In the genomic region with DNA sequence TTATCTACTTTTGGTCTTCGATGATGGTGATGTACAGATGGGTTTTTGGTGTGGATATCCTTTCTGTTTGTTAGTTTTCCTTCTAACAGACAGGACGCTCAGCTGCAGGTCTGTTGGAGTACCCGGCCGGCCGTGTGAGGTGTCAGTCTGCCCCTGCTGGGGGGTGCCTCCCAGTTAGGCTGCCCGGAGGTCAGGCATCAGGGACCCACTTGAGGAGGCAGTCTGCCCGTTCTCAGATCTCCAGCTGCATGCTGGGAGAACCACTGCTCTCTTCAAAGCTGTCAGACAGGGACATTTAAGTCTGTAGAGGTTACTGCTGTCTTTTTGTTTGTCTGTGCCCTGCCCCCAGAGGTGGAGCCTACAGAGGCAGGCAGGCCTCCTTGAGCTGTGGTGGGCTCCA, we compare ENCODE assay signal across 8 cellular contexts. TPM values are rescaled to one million over a fixed set of nuclear protein-coding genes. Genes with fewer than 3 reads are reported as not detected.
DNase-seq lines count a peak whose midpoint lies in the region; ATAC-seq and TF ChIP-seq lines count a peak whose summit lies in the region.
"Not testable (repeated sequence)": the region's sequence is repeated elsewhere in the genome, so short reads cannot be mapped to it uniquely, and the experiment has no call there.

No MANE protein-coding gene starts in this region.

- not testable (repeated sequence) for TF ChIP-seq CTCF in CD4-positive, alpha-beta T cell (IDR thresholded peaks at IDR 0.05); Calu3 (IDR thresholded peaks at IDR 0.05; ENCODE audit: unreplicated experiment); RWPE2 (IDR thresholded peaks at IDR 0.05; ENCODE audit: poor library complexity, severe bottlenecking); WTC11 (IDR thresholded peaks at IDR 0.05); endodermal cell (conservative IDR thresholded peaks at IDR 0.05); osteocyte (IDR thresholded peaks at IDR 0.05)

- H3K4me3 Mint-ChIP-seq in CD4-positive, alpha-beta T cell, result peak overlapping the region; percentile 66
- H3K4me3 Mint-ChIP-seq in Calu3 (ENCODE audit: low read depth, unreplicated experiment), result peak overlapping the region; percentile 8
- peak overlapping the region; percentile 35 for H3K4me3 Mint-ChIP-seq in WTC11
- peak overlapping the region; percentile 8 for H3K4me3 Mint-ChIP-seq in activated T-cell treated with anti-CD3 and anti-CD28 coated beads, Interleukin-2, amount 50 U/mL, for 4 hours
- H3K4me3 Mint-ChIP-seq in activated naive CD8-positive, alpha-beta T cell, result peak overlapping the region; percentile 30
- peak overlapping the region; percentile 18 for H3K4me3 Mint-ChIP-seq in endodermal cell
- not testable (repeated sequence) for H3K4me3 Mint-ChIP-seq in osteocyte (ENCODE audit: unreplicated experiment)

- CTCF ChIA-PET in CD4-positive, alpha-beta T cell (lab: Charles Lee); Calu3 (lab: Charles Lee): not testable (repeated sequence)
- CTCF ChIA-PET in WTC11 (lab: Charles Lee), result interaction anchor here (0.6 to 1.6 kb wide), 6 partner anchors 8 to 170 kb away, joined by 3 to 5 read pairs (median 3); no protein-coding TSS in a partner anchor

- peaks cover 31% of the 10 kb centered on the region for H3K4me1 Mint-ChIP-seq in CD4-positive, alpha-beta T cell (ENCODE audit: low read depth)
- peaks cover 13% of the 10 kb centered on the region for H3K4me1 Mint-ChIP-seq in Calu3 (ENCODE audit: low read depth, unreplicated experiment)
- H3K4me1 Mint-ChIP-seq in WTC11, result peaks cover 25% of the 10 kb centered on the region
- H3K4me1 Mint-ChIP-seq in activated T-cell treated with anti-CD3 and anti-CD28 coated beads, Interleukin-2, amount 50 U/mL, for 4 hours (ENCODE audit: low read depth), result peaks cover 22% of the 10 kb centered on the region
- H3K4me1 Mint-ChIP-seq in activated naive CD8-positive, alpha-beta T cell (ENCODE audit: low read depth), result peaks cover 22% of the 10 kb centered on the region
- not testable (repeated sequence) for H3K4me1 Mint-ChIP-seq in endodermal cell
- peaks cover 39% of the 10 kb centered on the region for H3K4me1 Mint-ChIP-seq in osteocyte (ENCODE audit: unreplicated experiment)

- ATAC-seq in CD4-positive, alpha-beta T cell (ENCODE audit: poor library complexity); RWPE2 (ENCODE audit: low read depth); WTC11; activated T-cell treated with anti-CD3 and anti-CD28 coated beads, Interleukin-2, amount 50 U/mL, for 4 hours: not testable (repeated sequence)

- not testable (repeated sequence) for H3K9me3 ChIP-seq in CD4-positive, alpha-beta T cell (ENCODE audit: control insufficient read depth, low read length); RWPE2 (ENCODE audit: severe bottlenecking); endodermal cell (ENCODE audit: control insufficient read depth, low read length)

- H3K4me3 ChIP-seq in RWPE2 (ENCODE audit: severe bottlenecking); endodermal cell (ENCODE audit: low read length): not testable (repeated sequence)

- not testable (repeated sequence) for H3K9me3 Mint-ChIP-seq in CD4-positive, alpha-beta T cell; Calu3 (ENCODE audit: low read depth, unreplicated experiment); activated T-cell treated with anti-CD3 and anti-CD28 coated beads, Interleukin-2, amount 50 U/mL, for 4 hours; osteocyte (ENCODE audit: unreplicated experiment)
- H3K9me3 Mint-ChIP-seq in WTC11 (peaks cover 41% of the 10 kb centered on the region), endodermal cell (peaks cover 17% of the 10 kb centered on the region)
- peaks cover 14% of the 10 kb centered on the region for H3K9me3 Mint-ChIP-seq in activated naive CD8-positive, alpha-beta T cell (ENCODE audit: low read depth)

- not testable (repeated sequence) for H3K27me3 ChIP-seq in CD4-positive, alpha-beta T cell (ENCODE audit: control insufficient read depth, insufficient read depth, low read length); RWPE2 (ENCODE audit: insufficient read depth, poor library complexity, severe bottlenecking); endodermal cell (ENCODE audit: control insufficient read depth, insufficient read depth, low read length, poor library complexity, severe bottlenecking)

- H3K27ac Mint-ChIP-seq in CD4-positive, alpha-beta T cell, result peak overlapping the region; percentile 62
- not testable (repeated sequence) for H3K27ac Mint-ChIP-seq in Calu3 (ENCODE audit: unreplicated experiment); endodermal cell; osteocyte (ENCODE audit: unreplicated experiment)
- peak overlapping the region; percentile 50; the same call in 1 of the 2 replicates for H3K27ac Mint-ChIP-seq in WTC11
- peak overlapping the region; percentile 6 for H3K27ac Mint-ChIP-seq in activated naive CD8-positive, alpha-beta T cell

- not testable (repeated sequence) for BruUV-seq in Calu3 (replicated peaks; lab: Mats Ljungman, UMichigan)

- H3K27ac ChIP-seq in CD4-positive, alpha-beta T cell (ENCODE audit: low read depth, low read length); RWPE2 (ENCODE audit: poor library complexity, severe bottlenecking); endodermal cell (ENCODE audit: low read depth, low read length): not testable (repeated sequence)

- DNase-seq in CD4-positive, alpha-beta T cell; Calu3; WTC11 (ENCODE audit: low spot score); activated T-cell treated with anti-CD3 and anti-CD28 coated beads, Interleukin-2, amount 50 U/mL, for 4 hours; endodermal cell: not testable (repeated sequence)
- DNase-seq in RWPE2 (ENCODE audit: low spot score) (peak; percentile 34), osteocyte (ENCODE audit: extremely low spot score, unreplicated experiment) (peak; percentile 42)

- H3K9ac ChIP-seq in endodermal cell (ENCODE audit: extremely low read depth, low read length, poor library complexity, severe bottlenecking), result not testable (repeated sequence)

- H3K4me1 ChIP-seq in RWPE2 (ENCODE audit: insufficient read depth, poor library complexity, severe bottlenecking); endodermal cell (ENCODE audit: control insufficient read depth, insufficient read depth, low read length): not testable (repeated sequence)

- H3K36me3 ChIP-seq in RWPE2 (ENCODE audit: low read depth); endodermal cell (ENCODE audit: control insufficient read depth, insufficient read depth, low read length): not testable (repeated sequence)

- 72% methylated on average over 6 of the region's 7 CpGs; no CpG with 5 or more reads in 1 of the 2 experiments for WGBS in endodermal cell (ENCODE audit: insufficient coverage in 1 of 2, insufficient read length in 1 of 2), 2 experiments

- H3K36me3 Mint-ChIP-seq in CD4-positive, alpha-beta T cell (ENCODE audit: low read depth), result peaks cover 13% of the 10 kb centered on the region
- H3K36me3 Mint-ChIP-seq in Calu3 (ENCODE audit: insufficient read depth, unreplicated experiment); activated T-cell treated with anti-CD3 and anti-CD28 coated beads, Interleukin-2, amount 50 U/mL, for 4 hours (ENCODE audit: insufficient read depth); activated naive CD8-positive, alpha-beta T cell; endodermal cell (ENCODE audit: low read depth); osteocyte (ENCODE audit: unreplicated experiment): not testable (repeated sequence)
- peaks cover 30% of the 10 kb centered on the region for H3K36me3 Mint-ChIP-seq in WTC11

- POLR2A ChIA-PET in CD4-positive, alpha-beta T cell (lab: Charles Lee); WTC11 (lab: Charles Lee): not testable (repeated sequence)

- not testable (repeated sequence) for H3K27me3 Mint-ChIP-seq in CD4-positive, alpha-beta T cell; Calu3 (ENCODE audit: unreplicated experiment); activated T-cell treated with anti-CD3 and anti-CD28 coated beads, Interleukin-2, amount 50 U/mL, for 4 hours (ENCODE audit: low read depth); activated naive CD8-positive, alpha-beta T cell; endodermal cell (ENCODE audit: insufficient read depth); osteocyte (ENCODE audit: unreplicated experiment)
- peaks cover 12% of the 10 kb centered on the region for H3K27me3 Mint-ChIP-seq in WTC11 (ENCODE audit: low read depth)

- intact Hi-C loops in CD4-positive, alpha-beta T cell (cut with DNase I, micrococcal nuclease); Calu3 (cut with micrococcal nuclease; ENCODE audit: unreplicated experiment): not testable (repeated sequence)

RNA-seq across cellular contexts. Expression of a gene that starts 39.2 kb away (rescaled TPM):
- total RNA-seq in CD4-positive, alpha-beta T cell, result 10 to 100 TPM; 36.0 to 39.2 TPM
- total RNA-seq in Calu3 (2022), result 300 and 353 TPM in 2 replicates
- total RNA-seq in WTC11 (2021), result 26.2 to 29.7 TPM (median 29.5 TPM) in 3 replicates
- total RNA-seq in activated T-cell treated with anti-CD3 and anti-CD28 coated beads, Interleukin-2, amount 50 U/mL, for 4 hours, result 10 to 100 TPM; 48.9 to 72.6 (median 64.1) TPM
- total RNA-seq in endodermal cell, result 10 to 100 TPM; 24.1 to 26.0 TPM
- 18.6 TPM for polyA plus RNA-seq in endodermal cell (2013, experiment 1 of 2)
- 18.1 TPM for polyA plus RNA-seq in endodermal cell (2013, experiment 2 of 2)
- 85.7 and 92.2 TPM in 2 replicates for total RNA-seq in osteocyte
